Comparison of ENCODE assay signal across 8 cellular contexts in genomic region chr7:105589221-105590077, GRCh38. TPM values are rescaled to one million over a fixed set of nuclear protein-coding genes. Genes with fewer than 3 reads are reported as not detected.
DNase-seq lines count a peak whose midpoint lies in the region; ATAC-seq and TF ChIP-seq lines count a peak whose summit lies in the region.
"Had no signal": no experiment of that assay in that cellular context is flagged by ENCODE, and none has a peak within 500 bp of the region (broad histone marks: within the 10 kb centered on the region; RNA-seq: fewer than 3 reads in every experiment).

No MANE protein-coding gene starts in this region.

- no peaks in the 10 kb centered on the region for H3K9me3 ChIP-seq in H9 (ENCODE audit: control insufficient read depth, low read depth, low read length)
- H3K9me3 ChIP-seq in RWPE2 (ENCODE audit: severe bottlenecking), result no peaks in the 10 kb centered on the region
- H3K9me3 ChIP-seq in prostate gland, result no peaks in the 10 kb centered on the region

- no peaks in the 10 kb centered on the region for H3K23me2 ChIP-seq in H9 (ENCODE audit: insufficient read length, low read depth, low read length, poor library complexity, severe bottlenecking)

- no peak overlapping the region for H3K4me2 ChIP-seq in H9 (ENCODE audit: insufficient read depth, insufficient read length, low read length)

- H2AK5ac ChIP-seq in H9 (ENCODE audit: insufficient read length, low read length), result no peak overlapping the region

- H3K36me3 Mint-ChIP-seq in H9 (ENCODE audit: insufficient read depth in 1 of 3, low read depth in 3 of 3), result peaks cover 3 to 5% (median 4%) of the 10 kb centered on the region in 3 experiments

- H3K4me3 ChIP-seq in GM12865 (ENCODE audit: low read depth, low read length) (no peak overlapping the region), LNCaP clone FGC (ENCODE audit: low read depth, low read length) (no peak overlapping the region), RWPE2 (ENCODE audit: severe bottlenecking) (no peak overlapping the region), prostate gland (no peak overlapping the region)
- H3K4me3 ChIP-seq: skin epidermis had no signal

- intact Hi-C loops in head of caudate nucleus (cut with DNase I) (no loop called here), prostate gland (cut with DNase I) (no loop called here)

- H2BK12ac ChIP-seq in H9 (ENCODE audit: insufficient read length, low read depth, low read length), result no peak overlapping the region

- no peak for TF ChIP-seq POLR2A in prostate gland (IDR thresholded peaks at IDR 0.05)

- H3K27me3 ChIP-seq in H9 (ENCODE audit: insufficient read depth, low read length) (no peaks in the 10 kb centered on the region), RWPE2 (ENCODE audit: insufficient read depth, poor library complexity, severe bottlenecking) (no peaks in the 10 kb centered on the region), prostate gland (replicated peaks; ENCODE audit: insufficient read depth) (no peaks in the 10 kb centered on the region)

- H3K18ac ChIP-seq in H9 (ENCODE audit: insufficient read length, low read depth, low read length), result no peak overlapping the region

- no peak overlapping the region for H2BK5ac ChIP-seq in H9 (ENCODE audit: insufficient read length, low read length)

- no peaks in the 10 kb centered on the region for H3K36me3 ChIP-seq in RWPE2 (ENCODE audit: low read depth)
- H3K36me3 ChIP-seq in prostate gland, result no peaks in the 10 kb centered on the region

- no peak overlapping the region for H4K5ac ChIP-seq in H9 (ENCODE audit: insufficient read length, low read depth, low read length)

- H3K4ac ChIP-seq in H9 (ENCODE audit: low read depth, low read length), result no peak overlapping the region

- no peak overlapping the region for H3K23ac ChIP-seq in H9 (ENCODE audit: insufficient read length, low read depth, low read length)

- no CpG with 5 or more reads among the region's 6 CpGs for WGBS in H9 (ENCODE audit: extremely low coverage, insufficient read length, low lambda C conversion rate)
- WGBS in prostate gland, result 26% methylated on average over 6 of the region's 6 CpGs

- peaks cover 6 to 8% of the 10 kb centered on the region in 2 experiments for H3K4me1 Mint-ChIP-seq in H9

- TF ChIP-seq CTCF in GM12865 (IDR thresholded peaks at IDR 0.05; ENCODE audit: insufficient read depth, low read depth, low read length, missing control alignments) (peak; percentile 72), H9 (conservative IDR thresholded peaks at IDR 0.05) (peak; percentile 78), LNCaP clone FGC (IDR thresholded peaks at IDR 0.05; ENCODE audit: control insufficient read depth, extremely low read depth, insufficient read depth) (peak; percentile 92), RWPE2 (IDR thresholded peaks at IDR 0.05; ENCODE audit: poor library complexity, severe bottlenecking) (peak; percentile 78), prostate gland (IDR thresholded peaks at IDR 0.05) (peak in 3 of 4 experiments; percentile 33 to 54 (median 51))

- H3K27me3 Mint-ChIP-seq in H9 (ENCODE audit: low read depth), result no peaks in the 10 kb centered on the region

- no peaks in the 10 kb centered on the region for H3K79me2 ChIP-seq in H9 (ENCODE audit: insufficient read depth, low read length)

- H2BK15ac ChIP-seq in H9 (ENCODE audit: low read depth, low read length), result no peak overlapping the region

- ATAC-seq in RWPE2 (ENCODE audit: low read depth), result peak; percentile 98

- no peak overlapping the region for H4K91ac ChIP-seq in H9 (ENCODE audit: insufficient read length, low read depth, low read length)

- H3K4me3 Mint-ChIP-seq in H9, result no peak overlapping the region

- H2BK20ac ChIP-seq in H9 (ENCODE audit: low read depth, low read length, poor library complexity, severe bottlenecking), result no peak overlapping the region

- no peak overlapping the region for H3K9ac ChIP-seq in H9 (ENCODE audit: extremely low read depth, insufficient read length, low read length)

- H4K8ac ChIP-seq in H9 (replicated peaks; ENCODE audit: insufficient read length, low read depth, low read length), result no peak overlapping the region

- no peak overlapping the region for H2AFZ ChIP-seq in H9 (ENCODE audit: low read length)

- H3K14ac ChIP-seq in H9 (ENCODE audit: insufficient read depth, low read length), result no peak overlapping the region

- no peak overlapping the region for H3K27ac Mint-ChIP-seq in H9

- peak; percentile 85 for DNase-seq in GM12865 (ENCODE audit: low read depth)
- DNase-seq in H9, result peak; percentile 77
- peak; percentile 49 for DNase-seq in LNCaP clone FGC (ENCODE audit: low read depth)
- DNase-seq in RWPE2 (ENCODE audit: low spot score), result no peak
- DNase-seq in activated gamma-delta T cell treated with anti-CD3 and anti-CD28 coated beads, Interleukin-2, amount 50 U/mL, for 16 hours (ENCODE audit: low read depth), result peak; percentile 12
- peak; percentile 48 to 92 (median 80) for DNase-seq in head of caudate nucleus
- peak; percentile 33 for DNase-seq in prostate gland (ENCODE audit: low spot score)

- H3K4me1 ChIP-seq in H9 (ENCODE audit: insufficient read depth, low read length) (no peaks in the 10 kb centered on the region), RWPE2 (ENCODE audit: insufficient read depth, poor library complexity, severe bottlenecking) (no peaks in the 10 kb centered on the region), prostate gland (replicated peaks) (no peaks in the 10 kb centered on the region)

- peaks cover 3 to 5% of the 10 kb centered on the region in 2 experiments for H3K9me3 Mint-ChIP-seq in H9

- no peaks in the 10 kb centered on the region for H4K20me1 ChIP-seq in H9 (ENCODE audit: control insufficient read depth, insufficient read depth, insufficient read length)

- H3K56ac ChIP-seq in H9 (ENCODE audit: insufficient read length, low read depth, low read length), result no peak overlapping the region

- no peaks in the 10 kb centered on the region for H3K79me1 ChIP-seq in H9 (ENCODE audit: insufficient read depth, low read depth, low read length, poor library complexity, severe bottlenecking)

- no peak overlapping the region for H2BK120ac ChIP-seq in H9 (ENCODE audit: low read depth, low read length, poor library complexity, severe bottlenecking)

- H3K27ac ChIP-seq in H9 (ENCODE audit: insufficient read length, low read depth, low read length) (no peak overlapping the region), RWPE2 (ENCODE audit: poor library complexity, severe bottlenecking) (no peak overlapping the region), prostate gland (no peak overlapping the region)
- H3K27ac ChIP-seq: skin epidermis had no signal

- H3T11ph ChIP-seq in H9 (ENCODE audit: low read length), result no peak overlapping the region

RNA-seq across cellular contexts. Expression of gene EFCAB10, which starts 8.2 kb away (rescaled TPM):
- total RNA-seq in H9 (2021) (1.3 and 1.5 TPM in 2 replicates), prostate gland (1 to 10 TPM in 1 of 2 donors, not detected in 1; 6.4 TPM)

RNA-seq across cellular contexts. Expression of gene RINT1, which starts 57.4 kb away (rescaled TPM):
- total RNA-seq in H9 (2021), result 20.8 and 21.5 TPM in 2 replicates
- total RNA-seq in prostate gland, result 10 to 100 TPM; 12.6 to 17.4 TPM
